In the genomic region with DNA sequence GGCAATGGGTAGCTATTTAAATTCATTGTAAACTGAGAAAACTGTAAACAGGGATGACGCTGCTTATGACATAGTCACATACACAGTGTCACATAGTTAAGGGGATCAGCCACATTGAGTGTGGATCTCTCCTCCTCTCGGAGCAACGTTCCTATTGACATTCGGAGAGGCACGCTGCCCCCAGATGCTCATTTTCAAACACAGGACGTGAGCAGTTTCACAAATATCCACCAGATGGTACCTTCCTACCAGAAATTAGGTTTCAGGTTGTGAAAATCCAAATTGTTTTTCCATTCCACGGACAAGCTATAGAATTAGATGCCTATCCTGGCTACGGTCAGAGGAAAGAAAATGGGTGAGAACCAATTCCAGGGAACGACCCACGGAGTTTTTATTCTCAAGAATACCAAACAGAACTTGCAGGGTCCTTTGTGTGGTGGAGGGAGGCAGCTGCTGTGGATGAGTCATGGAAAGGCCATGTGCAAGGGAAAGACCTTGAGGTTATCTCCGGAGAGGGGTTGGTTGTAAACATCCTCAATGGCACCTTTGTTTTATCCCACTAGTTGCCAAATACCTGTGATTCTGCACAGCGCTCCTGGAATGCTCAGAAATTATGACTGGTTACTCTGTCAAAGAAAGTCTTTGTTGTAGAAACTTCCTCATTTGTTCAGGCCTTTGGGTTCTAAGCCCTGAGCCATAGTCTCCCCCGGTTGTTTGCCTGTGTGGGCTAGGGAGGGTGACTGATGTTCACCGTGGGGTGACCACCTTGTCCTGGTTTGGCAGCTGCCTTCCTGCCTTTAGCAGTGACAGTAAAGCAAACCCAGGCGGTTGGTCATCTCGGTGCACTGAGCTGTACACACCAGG, we compare ENCODE assay signal across 1 cellular context.
TF ChIP-seq lines count a peak whose summit lies in the region.

No MANE protein-coding gene starts in this region.

TF ChIP-seq in HepG2, 621 proteins besides CTCF, POLR2A, EP300 and RAD21 (continued from another document and continues in another):
- TF ChIP-seq, protein P1, sequence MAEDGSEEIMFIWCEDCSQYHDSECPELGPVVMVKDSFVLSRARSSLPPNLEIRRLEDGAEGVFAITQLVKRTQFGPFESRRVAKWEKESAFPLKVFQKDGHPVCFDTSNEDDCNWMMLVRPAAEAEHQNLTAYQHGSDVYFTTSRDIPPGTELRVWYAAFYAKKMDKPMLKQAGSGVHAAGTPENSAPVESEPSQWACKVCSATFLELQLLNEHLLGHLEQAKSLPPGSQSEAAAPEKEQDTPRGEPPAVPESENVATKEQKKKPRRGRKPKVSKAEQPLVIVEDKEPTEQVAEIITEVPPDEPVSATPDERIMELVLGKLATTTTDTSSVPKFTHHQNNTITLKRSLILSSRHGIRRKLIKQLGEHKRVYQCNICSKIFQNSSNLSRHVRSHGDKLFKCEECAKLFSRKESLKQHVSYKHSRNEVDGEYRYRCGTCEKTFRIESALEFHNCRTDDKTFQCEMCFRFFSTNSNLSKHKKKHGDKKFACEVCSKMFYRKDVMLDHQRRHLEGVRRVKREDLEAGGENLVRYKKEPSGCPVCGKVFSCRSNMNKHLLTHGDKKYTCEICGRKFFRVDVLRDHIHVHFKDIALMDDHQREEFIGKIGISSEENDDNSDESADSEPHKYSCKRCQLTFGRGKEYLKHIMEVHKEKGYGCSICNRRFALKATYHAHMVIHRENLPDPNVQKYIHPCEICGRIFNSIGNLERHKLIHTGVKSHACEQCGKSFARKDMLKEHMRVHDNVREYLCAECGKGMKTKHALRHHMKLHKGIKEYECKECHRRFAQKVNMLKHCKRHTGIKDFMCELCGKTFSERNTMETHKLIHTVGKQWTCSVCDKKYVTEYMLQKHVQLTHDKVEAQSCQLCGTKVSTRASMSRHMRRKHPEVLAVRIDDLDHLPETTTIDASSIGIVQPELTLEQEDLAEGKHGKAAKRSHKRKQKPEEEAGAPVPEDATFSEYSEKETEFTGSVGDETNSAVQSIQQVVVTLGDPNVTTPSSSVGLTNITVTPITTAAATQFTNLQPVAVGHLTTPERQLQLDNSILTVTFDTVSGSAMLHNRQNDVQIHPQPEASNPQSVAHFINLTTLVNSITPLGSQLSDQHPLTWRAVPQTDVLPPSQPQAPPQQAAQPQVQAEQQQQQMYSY (CRISPR knock-in tag; IDR thresholded peaks at IDR 0.05): peak; percentile 19; the same call in 1 of the 2 replicates
- TF ChIP-seq PHF21A (CRISPR knock-in tag; IDR thresholded peaks at IDR 0.05) (peak; percentile 98), ZC3H4 (CRISPR knock-in tag; IDR thresholded peaks at IDR 0.05; ENCODE audit: borderline replicate concordance) (peak; percentile 49; the same call in 1 of the 2 replicates), ZNF530 (CRISPR knock-in tag; IDR thresholded peaks at IDR 0.05; ENCODE audit: low read depth) (no peak), SPEN (CRISPR knock-in tag; IDR thresholded peaks at IDR 0.05; ENCODE audit: low read depth) (peak; percentile 39; the same call in 1 of the 2 replicates), RCOR2 (CRISPR knock-in tag; IDR thresholded peaks at IDR 0.05) (peak; percentile 78), NR1H2 (CRISPR knock-in tag; IDR thresholded peaks at IDR 0.05; ENCODE audit: borderline replicate concordance, low read depth) (no peak; the same call in 1 of the 2 replicates), HDAC6 (IDR thresholded peaks at IDR 0.05; ENCODE audit: low read depth, low read length) (no peak), ZNF296 (CRISPR knock-in tag; conservative IDR thresholded peaks at IDR 0.05) (no peak), NFE2L2 (IDR thresholded peaks at IDR 0.05; ENCODE audit: low read length) (no peak; the same call in 1 of the 2 replicates), MED13 (CRISPR knock-in tag; IDR thresholded peaks at IDR 0.05) (peak; percentile 95), PHF8 (CRISPR knock-in tag; IDR thresholded peaks at IDR 0.05) (peak; percentile 43; the same call in 1 of the 2 replicates), ZNF724P (CRISPR knock-in tag; IDR thresholded peaks at IDR 0.05; ENCODE audit: borderline replicate concordance) (no peak), MLLT10 (CRISPR knock-in tag; IDR thresholded peaks at IDR 0.05) (no peak), HOXA9 (CRISPR knock-in tag; IDR thresholded peaks at IDR 0.05; ENCODE audit: borderline replicate concordance) (0 out of 2 replicates have a peak, but pooled peaks have one; percentile 60), TBP (CRISPR knock-in tag; IDR thresholded peaks at IDR 0.05) (no peak), ZNF33A (CRISPR knock-in tag; IDR thresholded peaks at IDR 0.05; ENCODE audit: borderline replicate concordance) (no peak), AGO2 (optimal IDR thresholded peaks at IDR 0.05; ENCODE audit: low read depth, low read length) (no peak), ZNF841 (CRISPR knock-in tag; IDR thresholded peaks at IDR 0.05; ENCODE audit: borderline replicate concordance) (no peak), RBAK (CRISPR knock-in tag; IDR thresholded peaks at IDR 0.05) (peak; percentile 99), ZNF333 (CRISPR knock-in tag; IDR thresholded peaks at IDR 0.05; ENCODE audit: borderline replicate concordance) (no peak), EHMT2 (IDR thresholded peaks at IDR 0.05; ENCODE audit: borderline replicate concordance, low read depth, low read length) (peak; percentile 74; the same call in 1 of the 2 replicates), GATAD2A (CRISPR knock-in tag; IDR thresholded peaks at IDR 0.05) (peak; percentile 91), ETV5 (CRISPR knock-in tag; IDR thresholded peaks at IDR 0.05; ENCODE audit: borderline replicate concordance) (peak; percentile 94), MIXL1 (CRISPR knock-in tag; IDR thresholded peaks at IDR 0.05) (peak; percentile 6; the same call in 1 of the 2 replicates), KLF6 (CRISPR knock-in tag; IDR thresholded peaks at IDR 0.05) (peak; percentile 84), ZNF446 (CRISPR knock-in tag; IDR thresholded peaks at IDR 0.05) (no peak), ZNF33B (CRISPR knock-in tag; IDR thresholded peaks at IDR 0.05) (no peak), SRY (CRISPR knock-in tag; IDR thresholded peaks at IDR 0.05) (no peak; the same call in 1 of the 2 replicates), FOSL2 (CRISPR knock-in tag; IDR thresholded peaks at IDR 0.05) (peak; percentile 97), KMT2A (CRISPR knock-in tag; IDR thresholded peaks at IDR 0.05) (no peak; the same call in 1 of the 2 replicates)
- TF ChIP-seq, protein P2, sequence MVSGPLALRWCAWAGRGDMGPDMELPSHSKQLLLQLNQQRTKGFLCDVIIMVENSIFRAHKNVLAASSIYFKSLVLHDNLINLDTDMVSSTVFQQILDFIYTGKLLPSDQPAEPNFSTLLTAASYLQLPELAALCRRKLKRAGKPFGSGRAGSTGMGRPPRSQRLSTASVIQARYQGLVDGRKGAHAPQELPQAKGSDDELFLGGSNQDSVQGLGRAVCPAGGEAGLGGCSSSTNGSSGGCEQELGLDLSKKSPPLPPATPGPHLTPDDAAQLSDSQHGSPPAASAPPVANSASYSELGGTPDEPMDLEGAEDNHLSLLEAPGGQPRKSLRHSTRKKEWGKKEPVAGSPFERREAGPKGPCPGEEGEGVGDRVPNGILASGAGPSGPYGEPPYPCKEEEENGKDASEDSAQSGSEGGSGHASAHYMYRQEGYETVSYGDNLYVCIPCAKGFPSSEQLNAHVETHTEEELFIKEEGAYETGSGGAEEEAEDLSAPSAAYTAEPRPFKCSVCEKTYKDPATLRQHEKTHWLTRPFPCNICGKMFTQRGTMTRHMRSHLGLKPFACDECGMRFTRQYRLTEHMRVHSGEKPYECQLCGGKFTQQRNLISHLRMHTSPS (CRISPR knock-in tag; IDR thresholded peaks at IDR 0.05; ENCODE audit: low read depth): peak; percentile 62; the same call in 1 of the 2 replicates
- TF ChIP-seq, protein P3, sequence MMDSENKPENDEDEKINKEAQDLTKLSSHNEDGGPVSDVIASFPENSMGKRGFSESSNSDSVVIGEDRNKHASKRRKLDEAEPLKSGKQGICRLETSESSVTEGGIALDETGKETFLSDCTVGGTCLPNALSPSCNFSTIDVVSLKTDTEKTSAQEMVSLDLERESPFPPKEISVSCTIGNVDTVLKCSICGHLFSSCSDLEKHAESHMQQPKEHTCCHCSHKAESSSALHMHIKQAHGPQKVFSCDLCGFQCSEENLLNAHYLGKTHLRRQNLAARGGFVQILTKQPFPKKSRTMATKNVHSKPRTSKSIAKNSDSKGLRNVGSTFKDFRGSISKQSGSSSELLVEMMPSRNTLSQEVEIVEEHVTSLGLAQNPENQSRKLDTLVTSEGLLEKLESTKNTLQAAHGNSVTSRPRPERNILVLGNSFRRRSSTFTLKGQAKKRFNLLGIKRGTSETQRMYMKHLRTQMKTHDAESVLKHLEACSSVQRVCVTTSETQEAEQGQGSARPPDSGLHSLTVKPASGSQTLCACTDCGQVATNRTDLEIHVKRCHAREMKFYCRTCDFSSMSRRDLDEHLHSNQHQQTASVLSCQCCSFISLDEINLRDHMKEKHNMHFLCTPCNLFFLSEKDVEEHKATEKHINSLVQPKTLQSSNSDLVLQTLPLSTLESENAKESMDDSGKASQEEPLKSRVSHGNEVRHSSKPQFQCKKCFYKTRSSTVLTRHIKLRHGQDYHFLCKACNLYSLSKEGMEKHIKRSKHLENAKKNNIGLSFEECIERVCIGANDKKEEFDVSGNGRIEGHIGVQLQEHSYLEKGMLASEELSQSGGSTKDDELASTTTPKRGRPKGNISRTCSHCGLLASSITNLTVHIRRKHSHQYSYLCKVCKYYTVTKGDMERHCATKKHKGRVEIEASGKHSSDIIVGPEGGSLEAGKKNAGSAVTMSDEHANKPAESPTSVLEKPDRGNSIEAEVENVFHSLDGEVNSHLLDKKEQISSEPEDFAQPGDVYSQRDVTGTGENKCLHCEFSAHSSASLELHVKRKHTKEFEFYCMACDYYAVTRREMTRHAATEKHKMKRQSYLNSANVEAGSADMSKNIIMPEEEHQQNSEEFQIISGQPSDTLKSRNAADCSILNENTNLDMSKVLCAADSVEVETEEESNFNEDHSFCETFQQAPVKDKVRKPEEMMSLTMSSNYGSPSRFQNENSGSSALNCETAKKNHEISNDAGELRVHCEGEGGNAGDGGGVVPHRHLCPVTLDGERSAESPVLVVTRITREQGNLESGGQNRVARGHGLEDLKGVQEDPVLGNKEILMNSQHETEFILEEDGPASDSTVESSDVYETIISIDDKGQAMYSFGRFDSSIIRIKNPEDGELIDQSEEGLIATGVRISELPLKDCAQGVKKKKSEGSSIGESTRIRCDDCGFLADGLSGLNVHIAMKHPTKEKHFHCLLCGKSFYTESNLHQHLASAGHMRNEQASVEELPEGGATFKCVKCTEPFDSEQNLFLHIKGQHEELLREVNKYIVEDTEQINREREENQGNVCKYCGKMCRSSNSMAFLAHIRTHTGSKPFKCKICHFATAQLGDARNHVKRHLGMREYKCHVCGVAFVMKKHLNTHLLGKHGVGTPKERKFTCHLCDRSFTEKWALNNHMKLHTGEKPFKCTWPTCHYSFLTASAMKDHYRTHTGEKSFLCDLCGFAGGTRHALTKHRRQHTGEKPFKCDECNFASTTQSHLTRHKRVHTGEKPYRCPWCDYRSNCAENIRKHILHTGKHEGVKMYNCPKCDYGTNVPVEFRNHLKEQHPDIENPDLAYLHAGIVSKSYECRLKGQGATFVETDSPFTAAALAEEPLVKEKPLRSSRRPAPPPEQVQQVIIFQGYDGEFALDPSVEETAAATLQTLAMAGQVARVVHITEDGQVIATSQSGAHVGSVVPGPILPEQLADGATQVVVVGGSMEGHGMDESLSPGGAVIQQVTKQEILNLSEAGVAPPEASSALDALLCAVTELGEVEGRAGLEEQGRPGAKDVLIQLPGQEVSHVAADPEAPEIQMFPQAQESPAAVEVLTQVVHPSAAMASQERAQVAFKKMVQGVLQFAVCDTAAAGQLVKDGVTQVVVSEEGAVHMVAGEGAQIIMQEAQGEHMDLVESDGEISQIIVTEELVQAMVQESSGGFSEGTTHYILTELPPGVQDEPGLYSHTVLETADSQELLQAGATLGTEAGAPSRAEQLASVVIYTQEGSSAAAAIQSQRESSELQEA (CRISPR knock-in tag; IDR thresholded peaks at IDR 0.05; ENCODE audit: not compliant biosample characterization): peak; percentile 14
- TF ChIP-seq, protein P4, sequence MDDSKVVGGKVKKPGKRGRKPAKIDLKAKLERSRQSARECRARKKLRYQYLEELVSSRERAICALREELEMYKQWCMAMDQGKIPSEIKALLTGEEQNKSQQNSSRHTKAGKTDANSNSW (CRISPR knock-in tag; IDR thresholded peaks at IDR 0.05; ENCODE audit: borderline replicate concordance): no peak
- TF ChIP-seq, protein P5, sequence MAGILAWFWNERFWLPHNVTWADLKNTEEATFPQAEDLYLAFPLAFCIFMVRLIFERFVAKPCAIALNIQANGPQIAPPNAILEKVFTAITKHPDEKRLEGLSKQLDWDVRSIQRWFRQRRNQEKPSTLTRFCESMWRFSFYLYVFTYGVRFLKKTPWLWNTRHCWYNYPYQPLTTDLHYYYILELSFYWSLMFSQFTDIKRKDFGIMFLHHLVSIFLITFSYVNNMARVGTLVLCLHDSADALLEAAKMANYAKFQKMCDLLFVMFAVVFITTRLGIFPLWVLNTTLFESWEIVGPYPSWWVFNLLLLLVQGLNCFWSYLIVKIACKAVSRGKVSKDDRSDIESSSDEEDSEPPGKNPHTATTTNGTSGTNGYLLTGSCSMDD (CRISPR knock-in tag; IDR thresholded peaks at IDR 0.05): no peak
- TF ChIP-seq, protein P6, sequence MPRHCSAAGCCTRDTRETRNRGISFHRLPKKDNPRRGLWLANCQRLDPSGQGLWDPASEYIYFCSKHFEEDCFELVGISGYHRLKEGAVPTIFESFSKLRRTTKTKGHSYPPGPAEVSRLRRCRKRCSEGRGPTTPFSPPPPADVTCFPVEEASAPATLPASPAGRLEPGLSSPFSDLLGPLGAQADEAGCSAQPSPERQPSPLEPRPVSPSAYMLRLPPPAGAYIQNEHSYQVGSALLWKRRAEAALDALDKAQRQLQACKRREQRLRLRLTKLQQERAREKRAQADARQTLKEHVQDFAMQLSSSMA (CRISPR knock-in tag; IDR thresholded peaks at IDR 0.05): peak; percentile 94
